1 cellular context compared by ENCODE assay signal in genomic region chr2:231683907-231684306, GRCh38.
TF ChIP-seq lines count a peak whose summit lies in the region.

No MANE protein-coding gene starts in this region.

TF ChIP-seq in HepG2, 621 proteins besides CTCF, POLR2A, EP300 and RAD21:
- no peak for TF ChIP-seq ZMYM2 (CRISPR knock-in tag; IDR thresholded peaks at IDR 0.05)
- TF ChIP-seq NKX3-1 (CRISPR knock-in tag; IDR thresholded peaks at IDR 0.05) = no peak
- TF ChIP-seq, protein P1, sequence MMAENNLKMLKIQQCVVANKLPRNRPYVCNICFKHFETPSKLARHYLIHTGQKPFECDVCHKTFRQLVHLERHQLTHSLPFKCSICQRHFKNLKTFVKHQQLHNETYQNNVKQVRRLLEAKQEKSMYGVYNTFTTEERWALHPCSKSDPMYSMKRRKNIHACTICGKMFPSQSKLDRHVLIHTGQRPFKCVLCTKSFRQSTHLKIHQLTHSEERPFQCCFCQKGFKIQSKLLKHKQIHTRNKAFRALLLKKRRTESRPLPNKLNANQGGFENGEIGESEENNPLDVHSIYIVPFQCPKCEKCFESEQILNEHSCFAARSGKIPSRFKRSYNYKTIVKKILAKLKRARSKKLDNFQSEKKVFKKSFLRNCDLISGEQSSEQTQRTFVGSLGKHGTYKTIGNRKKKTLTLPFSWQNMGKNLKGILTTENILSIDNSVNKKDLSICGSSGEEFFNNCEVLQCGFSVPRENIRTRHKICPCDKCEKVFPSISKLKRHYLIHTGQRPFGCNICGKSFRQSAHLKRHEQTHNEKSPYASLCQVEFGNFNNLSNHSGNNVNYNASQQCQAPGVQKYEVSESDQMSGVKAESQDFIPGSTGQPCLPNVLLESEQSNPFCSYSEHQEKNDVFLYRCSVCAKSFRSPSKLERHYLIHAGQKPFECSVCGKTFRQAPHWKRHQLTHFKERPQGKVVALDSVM (CRISPR knock-in tag; IDR thresholded peaks at IDR 0.05) = peak; percentile 97
- TF ChIP-seq ZMYM3 (CRISPR knock-in tag; IDR thresholded peaks at IDR 0.05) = peak; percentile 13; the same call in 1 of the 2 replicates
- peak; percentile 59; the same call in 1 of the 2 replicates for TF ChIP-seq ATF3 (CRISPR knock-in tag; IDR thresholded peaks at IDR 0.05)
- peak; percentile 77 for TF ChIP-seq ZNF3 (CRISPR knock-in tag; IDR thresholded peaks at IDR 0.05)
- no peak for TF ChIP-seq HNF4G (IDR thresholded peaks at IDR 0.05; ENCODE audit: borderline replicate concordance, low read depth, low read length)
- no peak for TF ChIP-seq HNF4G (CRISPR knock-in tag; IDR thresholded peaks at IDR 0.05; ENCODE audit: borderline replicate concordance, low read depth)
- TF ChIP-seq NFYC (CRISPR knock-in tag; IDR thresholded peaks at IDR 0.05) = no peak
- TF ChIP-seq ZNF547 (CRISPR knock-in tag; IDR thresholded peaks at IDR 0.05) = no peak
- TF ChIP-seq MEIS1 (CRISPR knock-in tag; IDR thresholded peaks at IDR 0.05; ENCODE audit: borderline replicate concordance) = no peak
- no peak for TF ChIP-seq SALL1 (CRISPR knock-in tag; IDR thresholded peaks at IDR 0.05)
- no peak for TF ChIP-seq ARNT2 (CRISPR knock-in tag; IDR thresholded peaks at IDR 0.05; ENCODE audit: low read depth)
- TF ChIP-seq AGO1 (IDR thresholded peaks at IDR 0.05; ENCODE audit: low read depth, low read length, poor library complexity, severe bottlenecking) = no peak
- no peak for TF ChIP-seq RXRA (CRISPR knock-in tag; IDR thresholded peaks at IDR 0.05)
- no peak for TF ChIP-seq KDM2A (CRISPR knock-in tag; IDR thresholded peaks at IDR 0.05; ENCODE audit: borderline replicate concordance, low read depth)
- no peak for TF ChIP-seq MED13 (CRISPR knock-in tag; IDR thresholded peaks at IDR 0.05)
- TF ChIP-seq ZNF121 (CRISPR knock-in tag; IDR thresholded peaks at IDR 0.05) = peak; percentile 94
- TF ChIP-seq ZNF343 (CRISPR knock-in tag; IDR thresholded peaks at IDR 0.05) = no peak
- peak; percentile 78 for TF ChIP-seq FOSL2 (CRISPR knock-in tag; IDR thresholded peaks at IDR 0.05)
